Comparison of ENCODE assay signal across 8 cellular contexts in genomic region chr9:33164138-33164809, GRCh38. TPM values are rescaled to one million over a fixed set of nuclear protein-coding genes. Genes with fewer than 3 reads are reported as not detected.
DNase-seq lines count a peak whose midpoint lies in the region; ATAC-seq lines count a peak whose summit lies in the region.

No MANE protein-coding gene starts in this region.

- ATAC-seq in HG03135 (IDR thresholded peaks at IDR 0.05; ENCODE audit: unreplicated experiment) = peak; percentile 29
- ATAC-seq in memory B cell (ENCODE audit: low read depth) = peak; percentile 5
- ATAC-seq in HG03108 (IDR thresholded peaks at IDR 0.05; ENCODE audit: unreplicated experiment) = no peak

- no peaks in the 10 kb centered on the region for H3K9me3 Mint-ChIP-seq in memory B cell

- peak; percentile 21 for DNase-seq in SIG-M5 treated with dmso at 0.1 percent for 504 hours (lab: John Stamatoyannopoulos, UW; ENCODE audit: unreplicated experiment)
- DNase-seq in SIG-M5 (lab: John Stamatoyannopoulos, UW) = no peak
- peak in 1 of 2 donors; percentile 30 for DNase-seq in memory B cell (ENCODE audit: low spot score in 2 of 2)
- no peak for DNase-seq in G401 (ENCODE audit: low spot score)
- no peak for DNase-seq in NCI-H128 (lab: John Stamatoyannopoulos, UW; ENCODE audit: unreplicated experiment)

- no peaks in the 10 kb centered on the region for H3K27me3 Mint-ChIP-seq in memory B cell

- peak overlapping the region; percentile 84 for H3K4me3 Mint-ChIP-seq in memory B cell

- in situ Hi-C loops in G401 (cut with HindIII; ENCODE audit: low sequenced_read_pairs) = no loop called here

- H3K36me3 Mint-ChIP-seq in memory B cell = no peaks in the 10 kb centered on the region

- peak overlapping the region; percentile 7 for H3K27ac ChIP-seq in angular gyrus (ENCODE audit: low read depth, low read length)

- peak overlapping the region; percentile 95 for H3K27ac Mint-ChIP-seq in memory B cell

- H3K4me1 Mint-ChIP-seq in memory B cell = peaks cover 70% of the 10 kb centered on the region

RNA-seq across cellular contexts. Expression of gene B4GALT1, which starts 2.9 kb away (rescaled TPM):
- 15.1 and 15.3 TPM in 2 replicates for total RNA-seq in G401 (2014; rRNA removed; shearing (Covaris generic))
